Comparison of ENCODE assay signal across 23 cellular contexts in genomic region chr7:14765731-14766130, GRCh38.
"Had no signal": no experiment of that assay in that cellular context is flagged by ENCODE, and none has a peak within 500 bp of the region (broad histone marks: within the 10 kb centered on the region; RNA-seq: fewer than 3 reads in every experiment).

No MANE protein-coding gene starts in this region.

- H3K9me3 ChIP-seq: psoas muscle, right lobe of liver, testis, tibial nerve, upper lobe of right lung, vagina had no signal

- H3K4me1 ChIP-seq: right lobe of liver, testis, upper lobe of right lung, vagina had no signal

- H2AFZ ChIP-seq: hepatocyte had no signal

- H3K27ac Mint-ChIP-seq: endodermal cell; naive B cell; nephron; stimulated activated naive B cell treated with anti-CD40 and anti-IgM and Interleukin-4, amounts not matched to agents 10 μg/mL and 1 μg/mL and 100 μg/mL, for 72 hours; stimulated activated naive CD8-positive, alpha-beta T cell treated with anti-CD3 and anti-CD28 coated beads, Interleukin-15, amount 100 ng/mL, for 72 hours had no signal

- DNase-seq: effector CD4-positive, alpha-beta T cell; endodermal cell; erythroblast; foreskin melanocyte; head of caudate nucleus; kidney; left colon; mesendoderm; naive B cell; psoas muscle; retina; right lobe of liver; stimulated activated CD4-positive, alpha-beta T cell treated with anti-CD3 and anti-CD28 coated beads, Interleukin-2, amount 100 ng/mL, for 24 hours; stimulated activated CD4-positive, alpha-beta T cell treated with anti-CD3 and anti-CD28 coated beads, Interleukin-4, amount 100 ng/mL, for 4 hours; stimulated activated naive B cell treated with anti-CD40 and anti-IgM and Interleukin-4, amounts not matched to agents 10 μg/mL and 1 μg/mL and 100 μg/mL, for 72 hours; stimulated activated naive CD8-positive, alpha-beta T cell treated with anti-CD3 and anti-CD28 coated beads, Interleukin-15, amount 100 ng/mL, for 72 hours; testis; upper lobe of right lung had no signal

- H3K27me3 Mint-ChIP-seq: naive B cell; stimulated activated naive B cell treated with anti-CD40 and anti-IgM and Interleukin-4, amounts not matched to agents 10 μg/mL and 1 μg/mL and 100 μg/mL, for 72 hours; stimulated activated naive CD8-positive, alpha-beta T cell treated with anti-CD3 and anti-CD28 coated beads, Interleukin-15, amount 100 ng/mL, for 72 hours had no signal

- H3K36me3 Mint-ChIP-seq: naive B cell; stimulated activated naive B cell treated with anti-CD40 and anti-IgM and Interleukin-4, amounts not matched to agents 10 μg/mL and 1 μg/mL and 100 μg/mL, for 72 hours had no signal

- H3K4me1 Mint-ChIP-seq: naive B cell; stimulated activated naive B cell treated with anti-CD40 and anti-IgM and Interleukin-4, amounts not matched to agents 10 μg/mL and 1 μg/mL and 100 μg/mL, for 72 hours; stimulated activated naive CD8-positive, alpha-beta T cell treated with anti-CD3 and anti-CD28 coated beads, Interleukin-15, amount 100 ng/mL, for 72 hours had no signal

- H3K27ac ChIP-seq: hepatocyte, psoas muscle, right lobe of liver, skin epidermis, testis, tibial nerve, upper lobe of right lung, vagina had no signal

- H3K4me3 Mint-ChIP-seq: endodermal cell; naive B cell; nephron; stimulated activated naive B cell treated with anti-CD40 and anti-IgM and Interleukin-4, amounts not matched to agents 10 μg/mL and 1 μg/mL and 100 μg/mL, for 72 hours; stimulated activated naive CD8-positive, alpha-beta T cell treated with anti-CD3 and anti-CD28 coated beads, Interleukin-15, amount 100 ng/mL, for 72 hours had no signal

- H3K4me2 ChIP-seq: hepatocyte had no signal

- H3K27me3 ChIP-seq: hepatocyte, right lobe of liver, testis, tibial nerve, upper lobe of right lung, vagina had no signal

- ATAC-seq: left colon; psoas muscle; right lobe of liver; stimulated activated naive B cell treated with anti-CD40 and anti-IgM and Interleukin-4, amounts not matched to agents 10 μg/mL and 1 μg/mL and 100 μg/mL, for 72 hours; stimulated activated naive CD8-positive, alpha-beta T cell treated with anti-CD3 and anti-CD28 coated beads, Interleukin-15, amount 100 ng/mL, for 72 hours; upper lobe of right lung had no signal

- H3K79me2 ChIP-seq: hepatocyte had no signal

- H3K4me3 ChIP-seq: hepatocyte, psoas muscle, right lobe of liver, skin epidermis, testis, tibial nerve, upper lobe of right lung, vagina had no signal

- H3K9me3 Mint-ChIP-seq: endodermal cell, nephron had no signal

- H3K36me3 ChIP-seq: right lobe of liver, tibial nerve, upper lobe of right lung, vagina had no signal
